ENCODE assay signal across 8 cellular contexts in genomic region chr12:3077572-3078081, GRCh38. TPM values are rescaled to one million over a fixed set of nuclear protein-coding genes. Genes with fewer than 3 reads are reported as not detected.
DNase-seq lines count a peak whose midpoint lies in the region; ATAC-seq, FAIRE-seq and TF ChIP-seq lines count a peak whose summit lies in the region.

No MANE protein-coding gene starts in this region.

- TF ChIP-seq CTCF in smooth muscle cell (IDR thresholded peaks at IDR 0.05; ENCODE audit: borderline replicate concordance, insufficient read depth, poor library complexity, severe bottlenecking) = no peak

- FAIRE-seq in HTR-8/SVneo (lab: Jason Lieb, UNC) = no peak

- H3K4me3 ChIP-seq in BLaER1 = peak overlapping the region; percentile 79
- peak overlapping the region; percentile 88 for H3K4me3 ChIP-seq in adipocyte (ENCODE audit: low read length)
- H3K4me3 ChIP-seq in iPS-11a (ENCODE audit: low read depth, low read length) = peak overlapping the region; percentile 56
- peak overlapping the region; percentile 83 for H3K4me3 ChIP-seq in smooth muscle cell

- H2AFZ ChIP-seq in smooth muscle cell (ENCODE audit: low read depth) = peak overlapping the region; percentile 52

- WGBS in smooth muscle cell (ENCODE audit: low lambda C conversion rate) = 4% methylated on average over 11 of the region's 32 CpGs

- peaks cover 4% of the 10 kb centered on the region for H3F3A ChIP-seq in smooth muscle cell (ENCODE audit: low read depth)

- no peaks in the 10 kb centered on the region for H3K36me3 ChIP-seq in BLaER1
- no peaks in the 10 kb centered on the region for H3K36me3 ChIP-seq in adipocyte (ENCODE audit: control insufficient read depth, insufficient read depth, low read length, severe bottlenecking)
- H3K36me3 ChIP-seq in smooth muscle cell (ENCODE audit: low read depth) = no peaks in the 10 kb centered on the region

- DNase-seq in HTR-8/SVneo (ENCODE audit: insufficient read length, low spot score) = peak; percentile 38
- peak; percentile 67 for DNase-seq in adipocyte (ENCODE audit: low read depth)
- DNase-seq in smooth muscle cell (lab: John Stamatoyannopoulos, UW; ENCODE audit: unreplicated experiment) = no peak
- no peak for DNase-seq in stimulated activated CD4-positive, alpha-beta T cell treated with anti-CD3 and anti-CD28 coated beads, Interleukin-1b, Interleukin-23, amount 100 ng/mL, for 48 hours
- DNase-seq in NCI-H69 (lab: John Stamatoyannopoulos, UW) = no peak

- H3K27ac ChIP-seq in BLaER1 (peak overlapping the region; percentile 64), smooth muscle cell (ENCODE audit: low read depth) (no peak overlapping the region)

- H3K9ac ChIP-seq in BLaER1 (peak overlapping the region; percentile 79), adipocyte (ENCODE audit: low read length) (peak overlapping the region; percentile 84), smooth muscle cell (ENCODE audit: low read depth) (peak overlapping the region; percentile 72)

- H3K4me1 ChIP-seq in BLaER1 (peaks cover 50% of the 10 kb centered on the region), adipocyte (ENCODE audit: control insufficient read depth, insufficient read depth, low read length) (peaks cover 22% of the 10 kb centered on the region), smooth muscle cell (ENCODE audit: low read depth) (no peaks in the 10 kb centered on the region)

- H4K20me1 ChIP-seq in BLaER1 (no peaks in the 10 kb centered on the region), smooth muscle cell (ENCODE audit: low read depth) (peaks cover 44% of the 10 kb centered on the region)

- H3K27me3 ChIP-seq in BLaER1 (no peaks in the 10 kb centered on the region), adipocyte (replicated peaks; ENCODE audit: control insufficient read depth, insufficient read depth, low read length) (no peaks in the 10 kb centered on the region), smooth muscle cell (ENCODE audit: low read depth) (no peaks in the 10 kb centered on the region)

- H3K79me2 ChIP-seq in smooth muscle cell (ENCODE audit: low read depth) = peaks cover 25% of the 10 kb centered on the region

- no peak for ATAC-seq in GM21737 (IDR thresholded peaks at IDR 0.05; ENCODE audit: unreplicated experiment)

- H3K4me2 ChIP-seq in BLaER1 (peak overlapping the region; percentile 98), smooth muscle cell (peak overlapping the region; percentile 99)

- H3K9me3 ChIP-seq in BLaER1 = no peaks in the 10 kb centered on the region
- H3K9me3 ChIP-seq in adipocyte (ENCODE audit: control insufficient read depth, low read length) = no peaks in the 10 kb centered on the region
- H3K9me3 ChIP-seq in smooth muscle cell (replicated peaks; ENCODE audit: low read depth) = no peaks in the 10 kb centered on the region

RNA-seq across cellular contexts. Expression of gene TSPAN9, which starts 0.4 kb away (rescaled TPM):
- total RNA-seq in smooth muscle cell = 29.8 and 46.9 TPM in 2 replicates
- 14.4 and 17.7 TPM in 2 replicates for polyA plus RNA-seq in smooth muscle cell

Comparison
In these comparisons a context has a peak if more than half of its experiments do, and no peak if none do; other contexts are left out.
1. DNase-seq: peak in HTR-8/SVneo (single experiment) and adipocyte (single experiment); none in smooth muscle cell (single experiment), stimulated activated CD4-positive, alpha-beta T cell treated with anti-CD3 and anti-CD28 coated beads, Interleukin-1b, Interleukin-23, amount 100 ng/mL, for 48 hours (single experiment) and NCI-H69 (single experiment).
2. Peak in every context shown above with its lines, with median percentiles within 50 percentile points of each other: H3K4me3 ChIP-seq and H3K9ac ChIP-seq.